In genomic region chr18:57631697-57632096, GRCh38 we compare ENCODE assay signal across 1 cellular context.
TF ChIP-seq lines count a peak whose summit lies in the region.

No MANE protein-coding gene starts in this region.

TF ChIP-seq in HEK293, 187 proteins besides CTCF, POLR2A, EP300 and RAD21 (continued from another document):
- TF ChIP-seq ZNF148 (tag by site-specific recombination; IDR thresholded peaks at IDR 0.05; ENCODE audit: borderline replicate concordance) = no peak
